Comparison of ENCODE assay signal across 1 cellular context in the genomic region with DNA sequence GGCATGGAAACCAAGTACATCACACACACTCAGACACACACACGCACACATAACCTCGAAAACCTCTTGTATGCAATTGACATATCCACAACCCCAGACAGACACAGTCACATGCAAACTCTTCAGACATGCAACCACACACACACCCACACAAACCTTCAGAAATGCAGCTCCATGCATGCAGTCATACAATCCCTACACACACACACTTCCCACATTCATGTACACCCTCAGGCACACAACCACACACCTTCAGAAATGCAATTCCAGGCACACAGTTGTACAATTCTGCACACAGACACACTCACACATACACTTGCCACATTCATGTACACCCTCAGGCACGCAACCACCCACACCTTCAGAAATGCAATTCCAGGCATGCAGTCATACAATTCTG.
TF ChIP-seq lines count a peak whose summit lies in the region.

No MANE protein-coding gene starts in this region.

TF ChIP-seq in GM23338, 12 proteins besides CTCF, POLR2A, EP300 and RAD21 (continued from another document):
- TF ChIP-seq REST (IDR thresholded peaks at IDR 0.05; ENCODE audit: unreplicated experiment) = no peak
- TF ChIP-seq NANOG (IDR thresholded peaks at IDR 0.05; ENCODE audit: borderline replicate concordance) = no peak
- no peak for TF ChIP-seq CREB1 (CRISPR knock-in tag; IDR thresholded peaks at IDR 0.05; ENCODE audit: low read depth)
- TF ChIP-seq EZH2 (IDR thresholded peaks at IDR 0.05; ENCODE audit: low read depth, unreplicated experiment) = no peak
- TF ChIP-seq STAT1 (IDR thresholded peaks at IDR 0.05; ENCODE audit: unreplicated experiment) = no peak
- TF ChIP-seq JUNB (IDR thresholded peaks at IDR 0.05; ENCODE audit: unreplicated experiment) = no peak
- no peak for TF ChIP-seq ZNF462 (CRISPR knock-in tag; IDR thresholded peaks at IDR 0.05)
- no peak for TF ChIP-seq POLR2AphosphoS5 (IDR thresholded peaks at IDR 0.05; ENCODE audit: low read depth)
